Comparison of ENCODE assay signal across 10 cellular contexts in the genomic region with DNA sequence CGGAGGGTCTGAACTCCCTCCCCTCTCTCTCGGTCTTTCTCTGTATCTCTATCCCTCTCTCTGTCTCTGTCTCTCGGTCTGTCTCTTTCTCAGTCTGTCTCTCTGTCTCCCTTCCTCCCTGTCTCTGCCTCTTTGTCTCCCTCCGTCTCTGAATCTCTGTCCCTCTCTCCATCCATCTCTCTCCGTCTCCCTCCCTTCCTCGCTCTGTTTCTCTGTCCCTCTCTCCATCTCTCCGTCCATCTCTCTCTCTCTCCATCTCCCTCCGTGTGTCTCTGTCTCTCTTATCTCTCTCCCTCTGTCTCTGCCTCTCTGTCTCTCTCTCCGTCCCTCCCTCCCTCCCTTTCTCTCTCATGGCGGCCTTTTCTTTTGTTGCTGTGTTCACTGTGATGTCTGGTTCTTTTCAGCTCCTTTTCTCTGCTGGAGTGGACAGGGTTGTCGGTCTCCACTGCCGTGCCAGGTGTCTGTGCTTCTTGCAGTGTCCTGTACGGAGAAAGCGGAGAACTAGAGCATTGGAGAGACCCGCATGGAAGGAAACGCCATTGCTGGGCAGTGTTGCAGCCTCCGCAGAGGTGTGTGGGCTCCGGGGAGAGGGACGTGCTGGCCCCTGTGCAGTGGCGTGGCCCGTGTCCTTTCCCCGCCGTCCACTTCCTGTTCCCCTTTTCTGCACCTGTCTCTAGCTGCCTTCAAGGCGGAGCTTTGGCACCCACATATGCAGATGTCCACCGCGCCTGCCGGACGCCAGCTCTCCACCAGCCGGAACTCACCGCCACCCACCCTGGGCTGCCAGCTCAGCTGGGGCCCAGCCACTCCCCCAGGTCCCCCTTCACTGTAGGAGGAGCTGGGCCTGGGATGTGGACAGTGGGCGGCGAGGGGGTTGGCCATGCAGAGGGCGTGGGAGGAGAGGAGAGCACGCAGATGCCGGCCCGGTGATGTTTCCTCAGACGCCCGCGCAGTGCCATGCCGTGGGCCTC.
DNase-seq lines count a peak whose midpoint lies in the region; ATAC-seq and TF ChIP-seq lines count a peak whose summit lies in the region.
"Had no signal": no experiment of that assay in that cellular context is flagged by ENCODE, and none has a peak within 500 bp of the region (broad histone marks: within the 10 kb centered on the region; RNA-seq: fewer than 3 reads in every experiment).

No MANE protein-coding gene starts in this region.

- H3K36me3 Mint-ChIP-seq in type B pancreatic cell = no peaks in the 10 kb centered on the region

- no TSS peak for BruUV-seq in mammary epithelial cell (replicated peaks; lab: Mats Ljungman, UMichigan)

- H3K4me3 Mint-ChIP-seq in type B pancreatic cell = no peak overlapping the region

- H3K4me1 ChIP-seq in breast epithelium (peaks cover 0 to 6% of the 10 kb centered on the region in 2 donors), mammary epithelial cell (ENCODE audit: insufficient read depth, low read length) (no peaks in the 10 kb centered on the region)

- H3K27ac Mint-ChIP-seq in type B pancreatic cell = no peak overlapping the region

- DNase-seq in breast epithelium (ENCODE audit: low spot score in 2 of 2) = peak in 1 of 2 donors; percentile 46
- DNase-seq in mammary epithelial cell = no peak
- DNase-seq in islet precursor cell = peak; percentile 45
- DNase-seq in type B pancreatic cell (ENCODE audit: extremely low spot score, unreplicated experiment) = peak; percentile 62
- no peak for DNase-seq in NCI-H187 (lab: John Stamatoyannopoulos, UW)

- no peak overlapping the region for H2AFZ ChIP-seq in mammary epithelial cell (ENCODE audit: low read depth, low read length)

- H3K9me3 Mint-ChIP-seq in type B pancreatic cell = no peaks in the 10 kb centered on the region

- no peaks in the 10 kb centered on the region for H4K20me1 ChIP-seq in mammary epithelial cell (ENCODE audit: insufficient read depth, low read length)

- peaks cover 19% of the 10 kb centered on the region for H3K27me3 Mint-ChIP-seq in type B pancreatic cell

- in situ Hi-C loops in mammary epithelial cell (cut with MboI; ENCODE audit: low sequenced_read_pairs in 2 of 2) = no loop called here

- CTCF ChIA-PET in mammary epithelial cell (lab: Charles Lee; ENCODE audit: low non-redundant PET) = no interaction called here

- H3K9me3 ChIP-seq in breast epithelium = no peaks in the 10 kb centered on the region
- peaks cover 17% of the 10 kb centered on the region for H3K9me3 ChIP-seq in mammary epithelial cell (replicated peaks; ENCODE audit: insufficient read depth, low read length)
- H3K9me3 ChIP-seq in KOPT-K1 (ENCODE audit: insufficient read depth, low read length, poor library complexity, severe bottlenecking) = no peaks in the 10 kb centered on the region
- H3K9me3 ChIP-seq: thyroid gland had no signal

- ATAC-seq in HG03432 (IDR thresholded peaks at IDR 0.05; ENCODE audit: unreplicated experiment) (no peak), GM21360 (IDR thresholded peaks at IDR 0.05; ENCODE audit: unreplicated experiment) (no peak)
- ATAC-seq: Panc1 had no signal

- intact Hi-C loops in breast epithelium (cut with DNase I; ENCODE audit: low total_unique reads) = no loop called here
- intact Hi-C loops in mammary epithelial cell (cut with micrococcal nuclease) = no loop called here

- H3K9ac ChIP-seq in mammary epithelial cell (ENCODE audit: insufficient read depth, low read length) = no peak overlapping the region

- H3K27ac ChIP-seq in breast epithelium (peak overlapping the region; percentile 84 to 94), mammary epithelial cell (ENCODE audit: insufficient read depth, low read depth, low read length) (no peak overlapping the region), KOPT-K1 (ENCODE audit: low read depth, low read length, poor library complexity, severe bottlenecking) (peak overlapping the region; percentile 90)

- H3K4me1 Mint-ChIP-seq in type B pancreatic cell (ENCODE audit: unreplicated experiment) = no peaks in the 10 kb centered on the region

- 95% methylated on average over 24 of the region's 40 CpGs for WGBS in mammary epithelial cell (ENCODE audit: low coverage, missing lambda C conversion rate)

- no peak for TF ChIP-seq CTCF in breast epithelium (IDR thresholded peaks at IDR 0.05)
- no peak for TF ChIP-seq CTCF in mammary epithelial cell (conservative IDR thresholded peaks at IDR 0.05 in 1 of 2, IDR thresholded peaks at IDR 0.05 in 1 of 2; ENCODE audit: extremely low read depth in 1 of 2, insufficient read depth in 1 of 2, low read depth in 1 of 2, low read length in 2 of 2)
- no peak for TF ChIP-seq CTCF in type B pancreatic cell (conservative IDR thresholded peaks at IDR 0.05)

- H3K4me2 ChIP-seq in mammary epithelial cell (ENCODE audit: insufficient read depth, low read depth, low read length) = no peak overlapping the region

- H3K4me3 ChIP-seq in breast epithelium = no peak overlapping the region
- H3K4me3 ChIP-seq in mammary epithelial cell (replicated peaks in 1 of 3; ENCODE audit: insufficient read depth in 1 of 3, low read depth in 2 of 3, low read length in 3 of 3) = no peak overlapping the region

- H3K36me3 ChIP-seq in breast epithelium (no peaks in the 10 kb centered on the region), mammary epithelial cell (ENCODE audit: insufficient read depth, low read length) (no peaks in the 10 kb centered on the region), KOPT-K1 (ENCODE audit: insufficient read depth, low read length) (no peaks in the 10 kb centered on the region)
- H3K36me3 ChIP-seq: thyroid gland had no signal

- no peaks in the 10 kb centered on the region for H3K27me3 ChIP-seq in breast epithelium
- no peaks in the 10 kb centered on the region for H3K27me3 ChIP-seq in mammary epithelial cell (ENCODE audit: insufficient read depth, low read length)
- H3K27me3 ChIP-seq: thyroid gland had no signal

- H3K79me2 ChIP-seq in mammary epithelial cell (ENCODE audit: insufficient read depth, low read length) = no peaks in the 10 kb centered on the region

- no peak for TF ChIP-seq POLR2A in breast epithelium (IDR thresholded peaks at IDR 0.05)

- dilution Hi-C loops in mammary epithelial cell (cut with HindIII; ENCODE audit: low sequenced_read_pairs) = no loop called here

Comparison
In these comparisons a context has a peak if more than half of its experiments do, and no peak if none do; other contexts are left out.
1. DNase-seq: peak in islet precursor cell (single experiment) and type B pancreatic cell (single experiment); none in mammary epithelial cell (single experiment) and NCI-H187 (0 of 2).